Comparison of ENCODE assay signal across 12 cellular contexts in the genomic region with DNA sequence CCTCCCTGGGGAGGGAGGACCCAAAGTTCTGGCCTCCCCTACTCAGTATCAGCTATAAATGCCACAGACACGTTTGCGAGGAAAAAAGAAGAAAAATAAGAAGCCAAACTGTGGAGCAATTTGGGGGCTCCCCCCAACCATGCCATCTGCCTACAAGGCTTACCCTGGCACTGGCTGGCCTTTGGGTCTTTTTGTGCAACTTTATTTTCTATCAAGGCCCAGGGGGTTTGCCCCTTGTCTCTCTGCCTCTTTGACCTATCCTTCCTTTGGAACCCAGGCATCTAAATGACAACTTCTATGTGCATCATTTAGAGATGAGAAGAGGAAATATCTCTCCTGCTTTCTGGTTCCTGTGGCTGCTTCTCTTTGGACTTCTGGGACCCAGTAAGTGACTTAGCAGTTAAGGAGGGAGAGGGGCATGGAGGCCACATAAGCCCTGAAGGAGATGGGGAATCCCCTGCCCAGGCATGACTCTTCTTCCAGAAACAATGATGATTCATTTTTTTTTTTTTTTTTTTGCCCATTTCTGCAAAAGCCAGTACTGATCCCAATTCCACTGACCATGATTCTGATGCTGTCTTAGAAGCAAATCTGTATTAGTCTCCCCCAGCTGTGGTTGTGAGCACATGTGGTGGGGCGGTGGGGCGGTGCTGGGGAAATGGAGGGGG. TPM values are rescaled to one million over a fixed set of nuclear protein-coding genes. Genes with fewer than 3 reads are reported as not detected.
A peak's percentile ranks its signal among the peaks of the same experiment; 100 is the strongest.
DNase-seq lines count a peak whose midpoint lies in the region; ATAC-seq, FAIRE-seq and TF ChIP-seq lines count a peak whose summit lies in the region.
"Had no signal": no experiment of that assay in that cellular context is flagged by ENCODE, and none has a peak within 500 bp of the region (broad histone marks: within the 10 kb centered on the region; RNA-seq: fewer than 3 reads in every experiment).

A gene (plus strand): TSS at position 82 of the 668 bp plus-strand sequence. CDS start 233 bp downstream, at position 315.

- no peak for ATAC-seq in activated CD8-positive, alpha-beta memory T cell treated with anti-CD3 and anti-CD28 coated beads, Interleukin-2, amount 10 ng/mL, durations not matched to agents 7 days and 5 days
- ATAC-seq: Panc1 had no signal

- CTCF ChIA-PET in activated CD8-positive, alpha-beta memory T cell treated with anti-CD3 and anti-CD28 coated beads, Interleukin-2, amount 10 ng/mL, durations not matched to agents 7 days and 5 days (lab: Charles Lee) = no interaction called here

- no peaks in the 10 kb centered on the region for H3K4me1 ChIP-seq in effector memory CD4-positive, alpha-beta T cell (ENCODE audit: control insufficient read depth, insufficient read depth, low read length, poor library complexity, severe bottlenecking)

- H3K36me3 Mint-ChIP-seq in activated CD8-positive, alpha-beta memory T cell treated with anti-CD3 and anti-CD28 coated beads, Interleukin-2, amount 10 ng/mL, durations not matched to agents 7 days and 5 days = no peaks in the 10 kb centered on the region
- H3K36me3 Mint-ChIP-seq: activated naive CD8-positive, alpha-beta T cell had no signal

- no peak for FAIRE-seq in GM19239 (lab: Jason Lieb, UNC)

- no peaks in the 10 kb centered on the region for H3K9me3 Mint-ChIP-seq in activated CD8-positive, alpha-beta memory T cell treated with anti-CD3 and anti-CD28 coated beads, Interleukin-2, amount 10 ng/mL, durations not matched to agents 7 days and 5 days (ENCODE audit: low read depth)

- H3K4me3 Mint-ChIP-seq in activated CD8-positive, alpha-beta memory T cell treated with anti-CD3 and anti-CD28 coated beads, Interleukin-2, amount 10 ng/mL, durations not matched to agents 7 days and 5 days = no peak within 1 kb of the TSS
- H3K4me3 Mint-ChIP-seq: activated naive CD8-positive, alpha-beta T cell had no signal

- no peak within 1 kb of the TSS for H3K27ac ChIP-seq in effector memory CD4-positive, alpha-beta T cell (ENCODE audit: insufficient read depth, low read length, poor library complexity, severe bottlenecking)

- no peaks in the 10 kb centered on the region for H3K9me3 ChIP-seq in effector memory CD4-positive, alpha-beta T cell (ENCODE audit: control insufficient read depth, low read length)

- H3K36me3 ChIP-seq in effector memory CD4-positive, alpha-beta T cell (ENCODE audit: control insufficient read depth, insufficient read depth, low read length) = no peaks in the 10 kb centered on the region

- TF ChIP-seq CTCF in fibroblast of the aortic adventitia (IDR thresholded peaks at IDR 0.05; ENCODE audit: insufficient read depth, low read length) = no peak

- H3K4me3 ChIP-seq in fibroblast of the aortic adventitia (ENCODE audit: low read depth, low read length) = no peak within 1 kb of the TSS
- no peak within 1 kb of the TSS for H3K4me3 ChIP-seq in effector memory CD4-positive, alpha-beta T cell (ENCODE audit: insufficient read depth, low read depth, low read length, poor library complexity, severe bottlenecking)

- peak; percentile 47 for DNase-seq in activated CD8-positive, alpha-beta memory T cell treated with anti-CD3 and anti-CD28 coated beads, Interleukin-2, amount 50 U/mL, for 48 hours
- no peak for DNase-seq in activated CD8-positive, alpha-beta memory T cell treated with anti-CD3 and anti-CD28 coated beads, Interleukin-2, amount 10 ng/mL, durations not matched to agents 7 days and 5 days
- DNase-seq in RPMI7951 (ENCODE audit: low read depth) (peak; percentile 74), fibroblast of the aortic adventitia (ENCODE audit: low read depth) (peak; percentile 39), GM19239 (ENCODE audit: insufficient read length, low spot score) (no peak), OCI-M1 (lab: John Stamatoyannopoulos, UW) (no peak)
- peak; percentile 3 to 6 for DNase-seq in stimulated activated CD4-positive, alpha-beta T cell treated with anti-CD3 and anti-CD28 coated beads, Interleukin-4, amount 100 ng/mL, for 4 hours
- DNase-seq in effector memory CD4-positive, alpha-beta T cell = no peak
- DNase-seq: AML-193, NCI-H2171 treated with DMSO at 0.1 percent for 48 hours had no signal

- H3K27me3 Mint-ChIP-seq in activated CD8-positive, alpha-beta memory T cell treated with anti-CD3 and anti-CD28 coated beads, Interleukin-2, amount 10 ng/mL, durations not matched to agents 7 days and 5 days = peaks cover 56% of the 10 kb centered on the region

- H3K27ac Mint-ChIP-seq in activated CD8-positive, alpha-beta memory T cell treated with anti-CD3 and anti-CD28 coated beads, Interleukin-2, amount 10 ng/mL, durations not matched to agents 7 days and 5 days = no peak within 1 kb of the TSS
- H3K27ac Mint-ChIP-seq: activated naive CD8-positive, alpha-beta T cell had no signal

- H3K4me1 Mint-ChIP-seq in activated CD8-positive, alpha-beta memory T cell treated with anti-CD3 and anti-CD28 coated beads, Interleukin-2, amount 10 ng/mL, durations not matched to agents 7 days and 5 days = no peaks in the 10 kb centered on the region

- peaks cover 8% of the 10 kb centered on the region for H3K27me3 ChIP-seq in effector memory CD4-positive, alpha-beta T cell (replicated peaks; ENCODE audit: control insufficient read depth, insufficient read depth, low read length, poor library complexity, severe bottlenecking)

RNA-seq across cellular contexts. Expression of the gene that starts here (rescaled TPM):
- not detected for total RNA-seq in activated CD8-positive, alpha-beta memory T cell treated with anti-CD3 and anti-CD28 coated beads, Interleukin-2, amount 10 ng/mL, durations not matched to agents 7 days and 5 days
- total RNA-seq in RPMI7951 (2014; rRNA removed; shearing (Covaris generic)) = not detected in 2 replicates
- total RNA-seq in fibroblast of the aortic adventitia (ENCODE audit: low replicate concordance) = not detected in 2 replicates

Comparison
In these comparisons a context has a peak if more than half of its experiments do, and no peak if none do; other contexts are left out.
1. DNase-seq: peak in activated CD8-positive, alpha-beta memory T cell treated with anti-CD3 and anti-CD28 coated beads, Interleukin-2, amount 50 U/mL, for 48 hours (single experiment) and stimulated activated CD4-positive, alpha-beta T cell treated with anti-CD3 and anti-CD28 coated beads, Interleukin-4, amount 100 ng/mL, for 4 hours (2 of 2); none in activated CD8-positive, alpha-beta memory T cell treated with anti-CD3 and anti-CD28 coated beads, Interleukin-2, amount 10 ng/mL, durations not matched to agents 7 days and 5 days (single experiment), effector memory CD4-positive, alpha-beta T cell (0 of 3), GM19239 (single experiment) and OCI-M1 (single experiment).
2. Peak in DNase-seq in RPMI7951; RNA of the gene not detected or under 1 TPM.
3. Peak in DNase-seq in fibroblast of the aortic adventitia; RNA of the gene not detected or under 1 TPM.